Comparison of ENCODE assay signal across 23 cellular contexts in the genomic region with DNA sequence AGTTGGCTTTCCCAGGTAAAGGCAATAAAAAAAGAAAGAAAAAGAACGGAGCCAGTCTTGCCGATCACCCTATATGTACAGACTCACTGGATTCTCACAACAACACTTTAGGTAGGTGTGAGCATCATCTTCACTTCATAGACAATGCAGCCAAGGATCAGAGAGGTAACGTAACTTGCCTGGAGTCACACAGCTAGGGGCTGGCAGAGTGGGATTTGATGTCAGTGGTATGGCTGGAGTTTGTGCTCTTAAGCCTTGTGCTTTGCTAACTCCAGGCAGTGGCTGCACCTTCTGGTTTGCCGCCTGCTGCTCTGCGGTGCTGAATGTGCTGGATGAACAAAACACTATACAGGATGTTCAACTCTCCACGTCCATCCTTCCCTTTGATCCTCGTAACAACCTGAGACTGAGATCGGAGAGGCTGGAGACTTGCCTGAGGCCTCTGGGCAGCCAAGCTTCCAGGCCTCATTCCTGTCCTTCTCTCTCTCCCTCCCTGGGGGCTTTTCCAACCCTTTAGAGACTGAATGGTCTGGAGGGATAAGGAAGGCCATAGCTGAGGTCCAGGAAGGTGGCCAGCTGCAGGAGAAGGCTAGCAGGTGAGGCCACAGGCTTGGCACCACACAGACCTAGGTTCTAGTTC. TPM values are rescaled to one million over a fixed set of nuclear protein-coding genes. Genes with fewer than 3 reads are reported as not detected.
"Had no signal": no experiment of that assay in that cellular context is flagged by ENCODE, and none has a peak within 500 bp of the region (broad histone marks: within the 10 kb centered on the region; RNA-seq: fewer than 3 reads in every experiment).

No MANE protein-coding gene starts in this region.

- H3K4me2 ChIP-seq: SK-N-SH had no signal

- H3K27me3 ChIP-seq: MG63 had no signal

- H3K4me3 ChIP-seq: MG63 had no signal

- H3K27ac ChIP-seq: RWPE1 had no signal

- H3K36me3 ChIP-seq: MG63 had no signal

- H3K9me3 ChIP-seq: MG63, SK-N-SH had no signal

- ATAC-seq: Panc1, PC-3 had no signal

- H3K9ac ChIP-seq: SK-N-SH had no signal

- DNase-seq: Karpas-422, KG1, MG63, NCI-H1092 treated with DMSO at 0.1 percent for 48 hours, NCI-H1436, NCI-H187, NCI-H2029, NCI-H2081 treated with DMSO at 0.1 percent for 48 hours, NCI-H2171, NCI-H226, NCI-H446, NCI-H510A, NCI-H524 treated with DMSO at 0.1 percent for 48 hours, NCI-H69, NCI-H774, PC-3, SHP77, SK-N-SH, SW 1271 had no signal

RNA-seq across cellular contexts. Expression of a gene that starts 8.1 kb away (rescaled TPM):
- total RNA-seq: HT1080, OCI-LY7 had no signal
